8 cellular contexts compared by ENCODE assay signal in the genomic region with DNA sequence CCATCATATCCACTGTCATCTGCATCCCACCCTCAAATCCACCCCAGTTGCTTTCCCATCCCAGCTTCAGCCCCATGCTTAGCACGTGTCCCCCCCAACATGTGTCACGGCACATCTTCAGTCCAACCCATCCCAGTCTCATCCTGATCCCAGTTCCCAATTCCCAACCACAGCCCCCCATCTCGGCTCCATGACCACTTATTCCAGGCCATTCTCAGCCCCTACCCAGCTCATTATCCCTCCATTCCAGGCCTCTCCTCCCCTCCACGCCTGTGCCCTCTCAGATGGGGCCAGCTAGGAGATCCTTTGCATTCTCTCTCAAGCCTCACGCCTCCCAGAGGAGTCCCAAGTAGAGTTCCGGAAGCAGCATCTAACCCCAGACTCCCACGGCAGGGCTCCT. TPM values are rescaled to one million over a fixed set of nuclear protein-coding genes. Genes with fewer than 3 reads are reported as not detected.
DNase-seq lines count a peak whose midpoint lies in the region; ATAC-seq lines count a peak whose summit lies in the region.

No MANE protein-coding gene starts in this region.

- H3K4me3 Mint-ChIP-seq in activated T-cell treated with anti-CD3 and anti-CD28 coated beads, Interleukin-2, amount 50 U/mL, for 4 hours = peak overlapping the region; percentile 64
- peak overlapping the region; percentile 68 for H3K4me3 Mint-ChIP-seq in activated CD4-positive, alpha-beta memory T cell treated with anti-CD3 and anti-CD28 coated beads, Interleukin-2, amount 10 ng/mL, durations not matched to agents 7 days and 5 days

- POLR2A ChIA-PET in activated CD4-positive, alpha-beta memory T cell treated with anti-CD3 and anti-CD28 coated beads, Interleukin-2, amount 10 ng/mL, durations not matched to agents 7 days and 5 days (lab: Charles Lee) = interaction anchor here (0.8 to 1.7 kb wide), 2 partner anchors 19 to 22 kb away, joined by 3 to 4 read pairs; no protein-coding TSS in a partner anchor

- ATAC-seq in activated T-cell treated with anti-CD3 and anti-CD28 coated beads, Interleukin-2, amount 50 U/mL, for 4 hours = no peak

- H3K27ac ChIP-seq in iPS-18a (ENCODE audit: low read length) (no peak overlapping the region), stomach smooth muscle (ENCODE audit: low read length) (peak overlapping the region; percentile 62)

- CTCF ChIA-PET in activated CD4-positive, alpha-beta memory T cell treated with anti-CD3 and anti-CD28 coated beads, Interleukin-2, amount 10 ng/mL, durations not matched to agents 7 days and 5 days (lab: Charles Lee) = no interaction called here

- H3K9ac ChIP-seq in iPS-18a (ENCODE audit: low read length) = no peak overlapping the region
- H3K9ac ChIP-seq in stomach smooth muscle (ENCODE audit: low read length in 2 of 2) = no peak overlapping the region

- peaks cover 41% of the 10 kb centered on the region for H3K4me1 ChIP-seq in iPS-18a (ENCODE audit: control insufficient read depth, low read depth, low read length)
- H3K4me1 ChIP-seq in stomach smooth muscle (ENCODE audit: control insufficient read depth, insufficient read depth, low read length) = peaks cover 85% of the 10 kb centered on the region

- H3K27me3 ChIP-seq in iPS-18a (ENCODE audit: control insufficient read depth, insufficient read depth, low read length) = no peaks in the 10 kb centered on the region
- no peaks in the 10 kb centered on the region for H3K27me3 ChIP-seq in stomach smooth muscle (ENCODE audit: control insufficient read depth in 1 of 2, insufficient read depth in 2 of 2, low read length in 2 of 2)

- no peaks in the 10 kb centered on the region for H3K9me3 ChIP-seq in iPS-18a (ENCODE audit: control insufficient read depth, low read depth, low read length)
- H3K9me3 ChIP-seq in stomach smooth muscle (ENCODE audit: control insufficient read depth in 2 of 2, low read length in 2 of 2) = no peaks in the 10 kb centered on the region

- no peak overlapping the region for H3K27ac Mint-ChIP-seq in activated CD4-positive, alpha-beta memory T cell treated with anti-CD3 and anti-CD28 coated beads, Interleukin-2, amount 10 ng/mL, durations not matched to agents 7 days and 5 days

- peaks cover 30% of the 10 kb centered on the region for H3K4me1 Mint-ChIP-seq in activated T-cell treated with anti-CD3 and anti-CD28 coated beads, Interleukin-2, amount 50 U/mL, for 4 hours (ENCODE audit: low read depth)
- peaks cover 40% of the 10 kb centered on the region for H3K4me1 Mint-ChIP-seq in activated CD4-positive, alpha-beta memory T cell treated with anti-CD3 and anti-CD28 coated beads, Interleukin-2, amount 10 ng/mL, durations not matched to agents 7 days and 5 days

- peaks cover 14% of the 10 kb centered on the region for H3K36me3 ChIP-seq in iPS-18a (ENCODE audit: control insufficient read depth, low read depth, low read length)
- H3K36me3 ChIP-seq in stomach smooth muscle (ENCODE audit: control insufficient read depth in 2 of 2, insufficient read depth in 2 of 2, low read length in 2 of 2) = no peaks in the 10 kb centered on the region

- H3K27me3 Mint-ChIP-seq in activated T-cell treated with anti-CD3 and anti-CD28 coated beads, Interleukin-2, amount 50 U/mL, for 4 hours (ENCODE audit: low read depth) = peaks cover 8% of the 10 kb centered on the region
- H3K27me3 Mint-ChIP-seq in activated CD4-positive, alpha-beta memory T cell treated with anti-CD3 and anti-CD28 coated beads, Interleukin-2, amount 10 ng/mL, durations not matched to agents 7 days and 5 days = peaks cover 25% of the 10 kb centered on the region

- H3K9me3 Mint-ChIP-seq in activated T-cell treated with anti-CD3 and anti-CD28 coated beads, Interleukin-2, amount 50 U/mL, for 4 hours = no peaks in the 10 kb centered on the region
- no peaks in the 10 kb centered on the region for H3K9me3 Mint-ChIP-seq in activated CD4-positive, alpha-beta memory T cell treated with anti-CD3 and anti-CD28 coated beads, Interleukin-2, amount 10 ng/mL, durations not matched to agents 7 days and 5 days

- no peak for DNase-seq in activated T-cell treated with anti-CD3 and anti-CD28 coated beads, Interleukin-2, amount 50 U/mL, for 4 hours
- no peak for DNase-seq in activated T-cell treated with anti-CD3 and anti-CD28 coated beads, Interleukin-2, amount 50 U/mL, for 1 hour
- no peak for DNase-seq in activated CD4-positive, alpha-beta memory T cell treated with anti-CD3 and anti-CD28 coated beads, Interleukin-2, amount 10 ng/mL, durations not matched to agents 7 days and 5 days
- DNase-seq in anterior cingulate cortex (lab: John Stamatoyannopoulos, UW) (no peak), NAMALWA (ENCODE audit: low spot score) (no peak)
- DNase-seq in stimulated activated CD4-positive, alpha-beta T cell treated with anti-CD3 and anti-CD28 coated beads, Interleukin-4, amount 100 ng/mL, for 4 hours = no peak

- peak overlapping the region; percentile 4 for H3K4me3 ChIP-seq in iPS-18a (ENCODE audit: low read length)
- peak overlapping the region in 1 of 2 donors; percentile 35 for H3K4me3 ChIP-seq in stomach smooth muscle (ENCODE audit: low read length in 2 of 2)

- no peaks in the 10 kb centered on the region for H3K36me3 Mint-ChIP-seq in activated T-cell treated with anti-CD3 and anti-CD28 coated beads, Interleukin-2, amount 50 U/mL, for 4 hours (ENCODE audit: insufficient read depth)
- H3K36me3 Mint-ChIP-seq in activated CD4-positive, alpha-beta memory T cell treated with anti-CD3 and anti-CD28 coated beads, Interleukin-2, amount 10 ng/mL, durations not matched to agents 7 days and 5 days (ENCODE audit: low read depth) = no peaks in the 10 kb centered on the region

RNA-seq across cellular contexts. Expression of a gene that starts 0.7 kb away (rescaled TPM):
- total RNA-seq in activated T-cell treated with anti-CD3 and anti-CD28 coated beads, Interleukin-2, amount 50 U/mL, for 4 hours = 10 to 100 TPM; 16.6 to 48.5 (median 21.6) TPM
- 1 to 10 TPM; 4.9 to 5.0 TPM for total RNA-seq in activated CD4-positive, alpha-beta memory T cell treated with anti-CD3 and anti-CD28 coated beads, Interleukin-2, amount 10 ng/mL, durations not matched to agents 7 days and 5 days

RNA-seq across cellular contexts. Expression of a gene that starts 23.3 kb away (rescaled TPM):
- 10 to 100 TPM; 18.0 to 22.1 (median 19.0) TPM for total RNA-seq in activated T-cell treated with anti-CD3 and anti-CD28 coated beads, Interleukin-2, amount 50 U/mL, for 4 hours
- total RNA-seq in activated CD4-positive, alpha-beta memory T cell treated with anti-CD3 and anti-CD28 coated beads, Interleukin-2, amount 10 ng/mL, durations not matched to agents 7 days and 5 days = 10 to 100 TPM; 55.1 to 56.6 TPM

RNA-seq across cellular contexts. Expression of a gene that starts 27.5 kb away (rescaled TPM):
- 10 to 100 TPM; 11.7 to 19.8 (median 14.2) TPM for total RNA-seq in activated T-cell treated with anti-CD3 and anti-CD28 coated beads, Interleukin-2, amount 50 U/mL, for 4 hours
- total RNA-seq in activated CD4-positive, alpha-beta memory T cell treated with anti-CD3 and anti-CD28 coated beads, Interleukin-2, amount 10 ng/mL, durations not matched to agents 7 days and 5 days = 1 to 10 TPM; 4.9 to 5.8 TPM

RNA-seq across cellular contexts. Expression of a gene that starts 35.5 kb away (rescaled TPM):
- total RNA-seq in activated T-cell treated with anti-CD3 and anti-CD28 coated beads, Interleukin-2, amount 50 U/mL, for 4 hours = 1 to 10 TPM; 8.2 to 9.2 (median 8.7) TPM
- total RNA-seq in activated CD4-positive, alpha-beta memory T cell treated with anti-CD3 and anti-CD28 coated beads, Interleukin-2, amount 10 ng/mL, durations not matched to agents 7 days and 5 days = 1 to 10 TPM; 2.4 TPM

RNA-seq across cellular contexts. Expression of a gene that starts 42.7 kb away (rescaled TPM):
- 100 to 1,000 TPM; 203 to 220 (median 207) TPM for total RNA-seq in activated T-cell treated with anti-CD3 and anti-CD28 coated beads, Interleukin-2, amount 50 U/mL, for 4 hours
- 100 to 1,000 TPM; 105 to 107 TPM for total RNA-seq in activated CD4-positive, alpha-beta memory T cell treated with anti-CD3 and anti-CD28 coated beads, Interleukin-2, amount 10 ng/mL, durations not matched to agents 7 days and 5 days
